ENCODE assay signal across 11 cellular contexts in the genomic region with DNA sequence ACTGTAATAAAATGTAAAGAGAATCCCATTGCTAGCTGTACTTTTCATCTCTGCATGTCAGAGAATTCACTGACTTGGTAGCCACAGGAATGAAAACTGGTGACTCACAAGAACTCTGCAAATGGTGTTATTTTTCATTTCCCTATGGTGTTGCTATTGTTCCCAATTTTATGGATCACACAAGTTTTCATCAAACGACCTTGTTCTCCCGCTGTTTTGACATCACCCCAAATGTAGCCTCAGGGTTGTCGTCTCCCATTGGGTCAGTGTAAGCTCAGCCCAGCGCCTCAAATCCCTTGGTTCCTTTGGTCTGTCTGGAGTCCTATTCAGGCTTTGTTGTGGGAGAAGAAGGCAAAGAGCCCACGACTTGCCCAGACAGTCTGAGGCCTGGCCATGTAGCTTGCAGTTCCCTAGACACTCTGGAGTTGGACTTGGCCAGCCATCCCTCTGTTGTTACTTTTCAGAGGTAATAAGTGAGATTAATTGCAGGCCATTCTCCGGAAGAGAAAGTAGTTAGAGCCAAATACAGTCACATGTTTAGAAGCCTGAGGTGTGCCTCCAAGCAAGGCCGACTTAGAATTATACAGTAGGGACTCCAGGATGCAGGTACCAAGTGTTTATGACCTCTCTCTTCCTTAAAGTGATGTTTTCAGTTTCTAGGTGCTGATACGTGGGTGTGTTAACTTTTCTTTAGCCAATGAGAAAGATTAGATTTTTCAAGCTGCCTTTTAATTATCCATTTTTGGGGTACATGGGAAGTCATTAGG.
A peak's percentile ranks its signal among the peaks of the same experiment; 100 is the strongest.
DNase-seq lines count a peak whose midpoint lies in the region; ATAC-seq, FAIRE-seq and TF ChIP-seq lines count a peak whose summit lies in the region.
"Had no signal": no experiment of that assay in that cellular context is flagged by ENCODE, and none has a peak within 500 bp of the region (broad histone marks: within the 10 kb centered on the region; RNA-seq: fewer than 3 reads in every experiment).

No MANE protein-coding gene starts in this region.

- WGBS in mesodermal cell (ENCODE audit: insufficient coverage in 2 of 2), 2 experiments, result 91 to 94% methylated on average over 5 to 6 of the region's 8 CpGs
- WGBS in aorta, 2 donors, result 12 to 17% methylated on average over 8 of the region's 8 CpGs

- TF ChIP-seq POLR2A in endothelial cell of umbilical vein (IDR thresholded peaks at IDR 0.05; ENCODE audit: low read depth, low read length) (no peak), erythroblast (IDR thresholded peaks at IDR 0.05; ENCODE audit: low read length) (no peak)

- no peaks in the 10 kb centered on the region for H4K20me1 ChIP-seq in endothelial cell of umbilical vein (replicated peaks; ENCODE audit: control insufficient read depth, extremely low read depth, insufficient read depth, low read length)

- intact Hi-C loops in Right ventricle myocardium inferior (cut with DNase I), result no loop called here
- intact Hi-C loops in cardiac septum (cut with DNase I), result loop anchor here (5.0 to 10.0 kb wide), 2 partner anchors 45 to 162 kb away; partner anchors contain the start of genes IFT43 and TGFB3
- intact Hi-C loops in endothelial cell of umbilical vein (cut with micrococcal nuclease), result no loop called here
- intact Hi-C loops in aorta (cut with DNase I), result loop anchor here in 1 of 2 donors (5.0 kb wide), 1 partner anchor 45 kb away; no protein-coding TSS in a partner anchor

- H3K27me3 ChIP-seq in endothelial cell of umbilical vein (ENCODE audit: control insufficient read depth in 2 of 2, insufficient read depth in 2 of 2, low read length in 2 of 2) (no peaks in the 10 kb centered on the region), aorta (ENCODE audit: control insufficient read depth in 1 of 2, insufficient read depth in 2 of 2, low read length in 1 of 2) (no peaks in the 10 kb centered on the region)

- peak; percentile 33 for FAIRE-seq in endothelial cell of umbilical vein (lab: Jason Lieb, UNC)

- no TSS peak for BruUV-seq in endothelial cell of umbilical vein (replicated peaks; lab: Mats Ljungman, UMichigan)

- DNase-seq in Right ventricle myocardium inferior (ENCODE audit: missing footprints), result no peak
- DNase-seq in cardiac septum (ENCODE audit: low spot score), result no peak
- no peak for DNase-seq in endothelial cell of umbilical vein (ENCODE audit: low read depth, low spot score)
- peak in 1 of 2 donors; percentile 61 for DNase-seq in aorta
- DNase-seq in erythroblast (lab: John Stamatoyannopoulos, UW), result no peak
- no peak for DNase-seq in MV-4-11 (lab: John Stamatoyannopoulos, UW)
- DNase-seq: effector CD8-positive, alpha-beta T cell; NCI-H2081; stimulated activated CD4-positive, alpha-beta T cell treated with anti-CD3 and anti-CD28 coated beads, Interleukin-2, amount 100 ng/mL, for 24 hours had no signal

- no peak overlapping the region for H3K4me2 ChIP-seq in endothelial cell of umbilical vein (ENCODE audit: insufficient read depth, low read length)

- H3K9me3 ChIP-seq in endothelial cell of umbilical vein (replicated peaks; ENCODE audit: control insufficient read depth, insufficient read depth, low read length) (no peaks in the 10 kb centered on the region), mesodermal cell (ENCODE audit: control insufficient read depth, low read length) (no peaks in the 10 kb centered on the region), aorta (ENCODE audit: control insufficient read depth, low read length) (no peaks in the 10 kb centered on the region)

- H3K4me1 ChIP-seq in endothelial cell of umbilical vein (ENCODE audit: control insufficient read depth, extremely low read depth, insufficient read depth, low read length) (no peaks in the 10 kb centered on the region), mesodermal cell (ENCODE audit: control insufficient read depth, insufficient read depth, low read length, poor library complexity, severe bottlenecking) (peaks cover 13% of the 10 kb centered on the region), aorta (ENCODE audit: control insufficient read depth in 1 of 2, insufficient read depth in 2 of 2, low read length in 2 of 2) (peaks cover 2 to 11% of the 10 kb centered on the region in 2 donors)

- H3K9me1 ChIP-seq in endothelial cell of umbilical vein (replicated peaks; ENCODE audit: control insufficient read depth, extremely low read depth, insufficient read depth, low read length), result no peaks in the 10 kb centered on the region

- H3K27ac ChIP-seq in endothelial cell of umbilical vein (ENCODE audit: insufficient read depth, low read depth, low read length) (no peak overlapping the region), mesodermal cell (ENCODE audit: low read depth, low read length, severe bottlenecking) (peak overlapping the region; percentile 31), aorta (ENCODE audit: low read depth in 1 of 2, low read length in 2 of 2) (peak overlapping the region; percentile 68 to 83)

- H2AFZ ChIP-seq in endothelial cell of umbilical vein (ENCODE audit: low read depth, low read length), result no peak overlapping the region

- POLR2A ChIA-PET in endothelial cell of umbilical vein (lab: Charles Lee), result no interaction called here

- H3K9ac ChIP-seq in endothelial cell of umbilical vein (replicated peaks; ENCODE audit: extremely low read depth, insufficient read depth, low read length), result no peak overlapping the region

- peaks cover 7 to 8% of the 10 kb centered on the region in 2 experiments for H3K36me3 ChIP-seq in endothelial cell of umbilical vein (ENCODE audit: control insufficient read depth in 2 of 2, extremely low read depth in 1 of 2, insufficient read depth in 2 of 2, low read length in 2 of 2)
- peaks cover 37% of the 10 kb centered on the region for H3K36me3 ChIP-seq in mesodermal cell (ENCODE audit: control insufficient read depth, insufficient read depth, low read length)
- peaks cover 0 to 3% of the 10 kb centered on the region in 2 donors for H3K36me3 ChIP-seq in aorta (ENCODE audit: control insufficient read depth in 1 of 2, insufficient read depth in 2 of 2, low read length in 1 of 2)

- TF ChIP-seq CTCF in endothelial cell of umbilical vein (IDR thresholded peaks at IDR 0.05; ENCODE audit: extremely low read depth in 1 of 2, insufficient read depth in 1 of 2, low read depth in 1 of 2, low read length in 2 of 2), result no peak

- CTCF ChIA-PET in endothelial cell of umbilical vein (lab: Charles Lee), result interaction anchor here (0.6 to 2.9 kb wide), 5 partner anchors 13 to 155 kb away, joined by 3 to 13 read pairs (median 4); no protein-coding TSS in a partner anchor

- ATAC-seq in Right ventricle myocardium inferior, result peak; percentile 53
- peak; percentile 55 for ATAC-seq in aorta (ENCODE audit: low FRiP score)
- no peak for ATAC-seq in GM18868 (IDR thresholded peaks at IDR 0.05; ENCODE audit: unreplicated experiment)

- H3K4me3 ChIP-seq in endothelial cell of umbilical vein (replicated peaks in 1 of 3; ENCODE audit: insufficient read depth in 1 of 3, low read depth in 1 of 3, low read length in 3 of 3), result no peak overlapping the region
- H3K4me3 ChIP-seq in mesodermal cell (ENCODE audit: extremely low read depth, insufficient read depth, low read length, poor library complexity, severe bottlenecking), result no peak overlapping the region
- no peak overlapping the region for H3K4me3 ChIP-seq in aorta (ENCODE audit: low read length in 2 of 2)

- no peaks in the 10 kb centered on the region for H3K79me2 ChIP-seq in endothelial cell of umbilical vein (ENCODE audit: control insufficient read depth, insufficient read depth, low read length)

- dilution Hi-C loops in endothelial cell of umbilical vein (cut with MboI; ENCODE audit: extremely low pct_ligation_motif_present, low sequenced_read_pairs), result no loop called here

TF ChIP-seq in endothelial cell of umbilical vein, 7 proteins besides CTCF, POLR2A, EP300 and RAD21:
- TF ChIP-seq GATA2 (IDR thresholded peaks at IDR 0.05; ENCODE audit: insufficient read depth, insufficient read length, low read depth, low read length) (no peak), MYC (IDR thresholded peaks at IDR 0.05; ENCODE audit: low read depth, low read length) (no peak), EZH2 (IDR thresholded peaks at IDR 0.05; ENCODE audit: borderline replicate concordance, low read depth, low read length, severe bottlenecking) (no peak), POLR2AphosphoS5 (IDR thresholded peaks at IDR 0.05; ENCODE audit: insufficient read depth, low read depth, low read length) (no peak), FOS (IDR thresholded peaks at IDR 0.05; ENCODE audit: borderline replicate concordance, insufficient read depth, low read length) (no peak), MAX (IDR thresholded peaks at IDR 0.05; ENCODE audit: insufficient read depth, insufficient read length) (no peak), JUN (IDR thresholded peaks at IDR 0.05; ENCODE audit: borderline replicate concordance, insufficient read depth, insufficient read length, low read depth) (no peak)
